Comparison of ENCODE assay signal across 16 cellular contexts in the genomic region with DNA sequence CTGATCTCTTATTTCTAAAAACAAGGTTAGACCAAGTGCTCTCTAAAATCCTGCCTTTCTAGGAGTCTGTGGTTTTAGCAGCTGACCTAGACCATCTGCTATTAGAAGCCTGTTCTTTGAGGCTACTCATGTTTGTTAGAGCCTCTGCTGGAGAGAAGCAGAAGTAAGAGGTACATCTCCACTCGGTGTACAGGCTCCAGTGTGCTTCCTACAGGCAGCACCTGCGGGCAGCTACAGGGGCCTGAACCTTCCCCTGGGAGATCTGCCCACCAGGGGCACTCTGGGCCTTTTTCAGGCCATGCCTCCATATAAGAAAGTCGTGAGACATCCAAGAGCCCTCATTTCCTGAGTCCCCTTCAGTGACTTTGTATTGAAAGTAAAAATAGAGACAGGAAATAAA. TPM values are rescaled to one million over a fixed set of nuclear protein-coding genes. Genes with fewer than 3 reads are reported as not detected.
DNase-seq lines count a peak whose midpoint lies in the region; ATAC-seq and TF ChIP-seq lines count a peak whose summit lies in the region.
"Had no signal": no experiment of that assay in that cellular context is flagged by ENCODE, and none has a peak within 500 bp of the region (broad histone marks: within the 10 kb centered on the region; RNA-seq: fewer than 3 reads in every experiment).

No MANE protein-coding gene starts in this region.

- H3K9ac ChIP-seq in HCT116 (ENCODE audit: low read length) = no peak overlapping the region
- no peak overlapping the region for H3K9ac ChIP-seq in neural progenitor cell

- no peak for TF ChIP-seq CTCF in HCT116 (IDR thresholded peaks at IDR 0.05 in 2 of 3, conservative IDR thresholded peaks at IDR 0.05 in 1 of 3; ENCODE audit: borderline replicate concordance in 1 of 3, insufficient read depth in 1 of 3, low read depth in 2 of 3, low read length in 2 of 3)
- peak; percentile 6 for TF ChIP-seq CTCF in neural progenitor cell (IDR thresholded peaks at IDR 0.05)

- BruUV-seq in HCT116 (replicated peaks; lab: Mats Ljungman, UMichigan) = no TSS peak

- CTCF ChIA-PET in HCT116 (lab: Charles Lee) = no interaction called here

- H3K36me3 ChIP-seq in HCT116 (ENCODE audit: control insufficient read depth in 1 of 2, insufficient read depth in 2 of 2, low read length in 2 of 2) = no peaks in the 10 kb centered on the region
- H3K36me3 ChIP-seq in neural progenitor cell = no peaks in the 10 kb centered on the region
- H3K36me3 ChIP-seq: breast epithelium had no signal

- H3K27ac Mint-ChIP-seq in neural progenitor cell = no peak overlapping the region
- H3K27ac Mint-ChIP-seq: activated naive CD4-positive, alpha-beta T cell treated with anti-CD3 and anti-CD28 coated beads, Interleukin-2, amount 50 U/mL, for 24 hours had no signal

- no peak overlapping the region for H3K4me3 Mint-ChIP-seq in neural progenitor cell
- H3K4me3 Mint-ChIP-seq: activated naive CD4-positive, alpha-beta T cell treated with anti-CD3 and anti-CD28 coated beads, Interleukin-2, amount 50 U/mL, for 24 hours had no signal

- H3K9me3 ChIP-seq in HCT116 (ENCODE audit: control insufficient read depth in 1 of 2, insufficient read depth in 1 of 2, low read depth in 1 of 2, low read length in 2 of 2) (no peaks in the 10 kb centered on the region), neural progenitor cell (ENCODE audit: low read depth) (no peaks in the 10 kb centered on the region)
- H3K9me3 ChIP-seq: breast epithelium had no signal

- H3K4me3 ChIP-seq in HCT116 (replicated peaks in 1 of 2; ENCODE audit: low read depth in 1 of 2, low read length in 2 of 2) (no peak overlapping the region), neural progenitor cell (no peak overlapping the region)
- H3K4me3 ChIP-seq: breast epithelium had no signal

- RAD21 ChIA-PET in HCT116 (lab: Charles Lee; ENCODE audit: low non-redundant PET in 1 of 2, low total read pairs in 2 of 2, uncharacterized antibody in 2 of 2, unreplicated experiment in 2 of 2) = no interaction called here

- no peak for TF ChIP-seq POLR2A in HCT116 (IDR thresholded peaks at IDR 0.05; ENCODE audit: borderline replicate concordance, extremely low read depth, insufficient read depth, insufficient read length)

- H3K9me2 ChIP-seq in HCT116 (ENCODE audit: insufficient read depth) = no peaks in the 10 kb centered on the region

- no peaks in the 10 kb centered on the region for H3F3A ChIP-seq in neural progenitor cell (ENCODE audit: low read depth)

- DNase-seq in NCI-H2107 treated with DMSO at 0.1 percent for 48 hours (lab: John Stamatoyannopoulos, UW; ENCODE audit: unreplicated experiment) = peak; percentile 22
- no peak for DNase-seq in NCI-H2107 (lab: John Stamatoyannopoulos, UW)
- DNase-seq in HCT116 (ENCODE audit: low read depth, low spot score) = no peak
- DNase-seq in RPMI8226 = peak; percentile 22
- no peak for DNase-seq in neural progenitor cell (ENCODE audit: low spot score)
- DNase-seq: islet precursor cell, KG1, NCI-H1930, small intestine, SW 1271 had no signal

- TF ChIP-seq RAD21 in HCT116 (IDR thresholded peaks at IDR 0.05; ENCODE audit: low read depth) = no peak

- H3K4me2 ChIP-seq in HCT116 (ENCODE audit: low read length) = no peak overlapping the region
- no peak overlapping the region for H3K4me2 ChIP-seq in neural progenitor cell

- intact Hi-C loops in HCT116 (cut with micrococcal nuclease) = no loop called here

- ATAC-seq in HCT116 (peak; percentile 44; the same call in 1 of the 2 replicates), HG03571 (IDR thresholded peaks at IDR 0.05; ENCODE audit: unreplicated experiment) (no peak), HG02759 (IDR thresholded peaks at IDR 0.05; ENCODE audit: unreplicated experiment) (no peak), HG03460 (IDR thresholded peaks at IDR 0.05; ENCODE audit: unreplicated experiment) (no peak)

- POLR2A ChIA-PET in HCT116 (lab: Charles Lee) = no interaction called here

- H4K20me1 ChIP-seq in HCT116 (ENCODE audit: insufficient read depth) = no peaks in the 10 kb centered on the region
- H4K20me1 ChIP-seq in neural progenitor cell (ENCODE audit: low read depth) = no peaks in the 10 kb centered on the region

- H2AFZ ChIP-seq in HCT116 (ENCODE audit: low read depth, low read length, poor library complexity, severe bottlenecking) (no peak overlapping the region), neural progenitor cell (replicated peaks) (no peak overlapping the region)

- peaks cover 4% of the 10 kb centered on the region for H3K27me3 Mint-ChIP-seq in neural progenitor cell (ENCODE audit: insufficient read depth, low read depth)

- H3K79me2 ChIP-seq in HCT116 (ENCODE audit: insufficient read depth, low read length) (no peaks in the 10 kb centered on the region), neural progenitor cell (ENCODE audit: low read depth) (no peaks in the 10 kb centered on the region)

- no peaks in the 10 kb centered on the region for H3K36me3 Mint-ChIP-seq in neural progenitor cell
- H3K36me3 Mint-ChIP-seq: activated naive CD4-positive, alpha-beta T cell treated with anti-CD3 and anti-CD28 coated beads, Interleukin-2, amount 50 U/mL, for 24 hours had no signal

- H3K27ac ChIP-seq in HCT116 (ENCODE audit: low read depth, low read length) = no peak overlapping the region
- no peak overlapping the region for H3K27ac ChIP-seq in neural progenitor cell
- H3K27ac ChIP-seq: breast epithelium had no signal

- H3K4me1 ChIP-seq in HCT116 (ENCODE audit: control insufficient read depth in 1 of 2, insufficient read depth in 2 of 2, low read length in 2 of 2) (no peaks in the 10 kb centered on the region), neural progenitor cell (no peaks in the 10 kb centered on the region)
- H3K4me1 ChIP-seq: breast epithelium had no signal

- no peaks in the 10 kb centered on the region for H3K9me3 Mint-ChIP-seq in neural progenitor cell
- H3K9me3 Mint-ChIP-seq: activated naive CD4-positive, alpha-beta T cell treated with anti-CD3 and anti-CD28 coated beads, Interleukin-2, amount 50 U/mL, for 24 hours had no signal

- H3K4me1 Mint-ChIP-seq in neural progenitor cell = no peaks in the 10 kb centered on the region
- H3K4me1 Mint-ChIP-seq: activated naive CD4-positive, alpha-beta T cell treated with anti-CD3 and anti-CD28 coated beads, Interleukin-2, amount 50 U/mL, for 24 hours had no signal

- H3K27me3 ChIP-seq in HCT116 (ENCODE audit: insufficient read depth, low read length) (no peaks in the 10 kb centered on the region), neural progenitor cell (no peaks in the 10 kb centered on the region)
- H3K27me3 ChIP-seq: breast epithelium had no signal

TF ChIP-seq in HCT116, 20 proteins besides CTCF, POLR2A, EP300 and RAD21 (continues in another document):
- TF ChIP-seq CEBPB (IDR thresholded peaks at IDR 0.05; ENCODE audit: low read depth) = no peak
- no peak for TF ChIP-seq ZBTB33 (IDR thresholded peaks at IDR 0.05; ENCODE audit: extremely low read depth, insufficient replicate concordance, low read length)
- TF ChIP-seq EZH2 (IDR thresholded peaks at IDR 0.05) = no peak
- TF ChIP-seq YY1 (IDR thresholded peaks at IDR 0.05; ENCODE audit: extremely low read depth, insufficient replicate concordance, low read depth, low read length) = no peak
- TF ChIP-seq SRF (IDR thresholded peaks at IDR 0.05; ENCODE audit: low read depth) = no peak
- TF ChIP-seq TCF7L2 (IDR thresholded peaks at IDR 0.05; ENCODE audit: borderline replicate concordance, extremely low read depth, insufficient read depth, insufficient read length) = no peak
- TF ChIP-seq SP1 (IDR thresholded peaks at IDR 0.05; ENCODE audit: low read depth) = no peak
- TF ChIP-seq FOSL1 (IDR thresholded peaks at IDR 0.05; ENCODE audit: low read depth) = no peak
- TF ChIP-seq ZFX (IDR thresholded peaks at IDR 0.05) = no peak
- TF ChIP-seq, protein P1, sequence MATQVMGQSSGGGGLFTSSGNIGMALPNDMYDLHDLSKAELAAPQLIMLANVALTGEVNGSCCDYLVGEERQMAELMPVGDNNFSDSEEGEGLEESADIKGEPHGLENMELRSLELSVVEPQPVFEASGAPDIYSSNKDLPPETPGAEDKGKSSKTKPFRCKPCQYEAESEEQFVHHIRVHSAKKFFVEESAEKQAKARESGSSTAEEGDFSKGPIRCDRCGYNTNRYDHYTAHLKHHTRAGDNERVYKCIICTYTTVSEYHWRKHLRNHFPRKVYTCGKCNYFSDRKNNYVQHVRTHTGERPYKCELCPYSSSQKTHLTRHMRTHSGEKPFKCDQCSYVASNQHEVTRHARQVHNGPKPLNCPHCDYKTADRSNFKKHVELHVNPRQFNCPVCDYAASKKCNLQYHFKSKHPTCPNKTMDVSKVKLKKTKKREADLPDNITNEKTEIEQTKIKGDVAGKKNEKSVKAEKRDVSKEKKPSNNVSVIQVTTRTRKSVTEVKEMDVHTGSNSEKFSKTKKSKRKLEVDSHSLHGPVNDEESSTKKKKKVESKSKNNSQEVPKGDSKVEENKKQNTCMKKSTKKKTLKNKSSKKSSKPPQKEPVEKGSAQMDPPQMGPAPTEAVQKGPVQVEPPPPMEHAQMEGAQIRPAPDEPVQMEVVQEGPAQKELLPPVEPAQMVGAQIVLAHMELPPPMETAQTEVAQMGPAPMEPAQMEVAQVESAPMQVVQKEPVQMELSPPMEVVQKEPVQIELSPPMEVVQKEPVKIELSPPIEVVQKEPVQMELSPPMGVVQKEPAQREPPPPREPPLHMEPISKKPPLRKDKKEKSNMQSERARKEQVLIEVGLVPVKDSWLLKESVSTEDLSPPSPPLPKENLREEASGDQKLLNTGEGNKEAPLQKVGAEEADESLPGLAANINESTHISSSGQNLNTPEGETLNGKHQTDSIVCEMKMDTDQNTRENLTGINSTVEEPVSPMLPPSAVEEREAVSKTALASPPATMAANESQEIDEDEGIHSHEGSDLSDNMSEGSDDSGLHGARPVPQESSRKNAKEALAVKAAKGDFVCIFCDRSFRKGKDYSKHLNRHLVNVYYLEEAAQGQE (IDR thresholded peaks at IDR 0.05; ENCODE audit: low read depth) = no peak
- no peak for TF ChIP-seq POLR2AphosphoS5 (IDR thresholded peaks at IDR 0.05; ENCODE audit: low read depth, low read length)

RNA-seq across cellular contexts. Expression of gene ONECUT2, which starts 31.6 kb away (rescaled TPM):
- total RNA-seq in HCT116 (2021; ENCODE audit: unreplicated experiment) (4.3 TPM), neural progenitor cell (ENCODE audit: low replicate concordance) (0.06 and 0.15 TPM in 2 replicates)
- 0.75 and 0.96 TPM in 2 replicates for polyA plus RNA-seq in HCT116 (2012)
- total RNA-seq: mononuclear cell had no signal

Comparison
In these comparisons a context has a peak if more than half of its experiments do, and no peak if none do; other contexts are left out.
1. DNase-seq: peak in NCI-H2107 treated with DMSO at 0.1 percent for 48 hours (single experiment) and RPMI8226 (single experiment); none in NCI-H2107 (single experiment), HCT116 (single experiment) and neural progenitor cell (single experiment).